In genomic region chr5:107428303-107428761, GRCh38 we compare ENCODE assay signal across 17 cellular contexts.
DNase-seq lines count a peak whose midpoint lies in the region; ATAC-seq and TF ChIP-seq lines count a peak whose summit lies in the region.
"Had no signal": no experiment of that assay in that cellular context is flagged by ENCODE, and none has a peak within 500 bp of the region (broad histone marks: within the 10 kb centered on the region; RNA-seq: fewer than 3 reads in every experiment).

No MANE protein-coding gene starts in this region.

- ATAC-seq in Right ventricle myocardium inferior: no peak
- ATAC-seq: activated T-helper 17 cell treated with anti-CD3 and anti-CD28 coated beads, Interleukin-2, amount 50 U/mL, for 72 hours; stimulated activated naive B cell treated with anti-CD40 and anti-IgM and Interleukin-4, amounts not matched to agents 10 μg/mL and 1 μg/mL and 100 μg/mL, for 72 hours; upper lobe of right lung had no signal

- intact Hi-C loops in Right ventricle myocardium inferior (cut with DNase I): no loop called here
- intact Hi-C loops in OCI-LY7 (cut with micrococcal nuclease; ENCODE audit: unreplicated experiment): no loop called here

- H4K20me1 ChIP-seq in OCI-LY7 (ENCODE audit: insufficient read depth, low read length): no peaks in the 10 kb centered on the region

- H3K27me3 ChIP-seq in right atrium auricular region: no peaks in the 10 kb centered on the region
- H3K27me3 ChIP-seq: dorsolateral prefrontal cortex, upper lobe of right lung had no signal

- H3K36me3 ChIP-seq in right atrium auricular region (no peaks in the 10 kb centered on the region), OCI-LY7 (ENCODE audit: insufficient read depth, low read length) (no peaks in the 10 kb centered on the region)
- H3K36me3 ChIP-seq: upper lobe of right lung had no signal

- H3K9me2 ChIP-seq in OCI-LY7 (ENCODE audit: insufficient read depth, low read length): no peaks in the 10 kb centered on the region
- H3K9me2 ChIP-seq: SK-N-SH had no signal

- peaks cover 0 to 18% of the 10 kb centered on the region in 2 donors for H3K4me1 ChIP-seq in right atrium auricular region
- peaks cover 17% of the 10 kb centered on the region for H3K4me1 ChIP-seq in OCI-LY7 (ENCODE audit: insufficient read depth, low read length, poor library complexity, severe bottlenecking)
- H3K4me1 ChIP-seq: upper lobe of right lung had no signal

- H3K9me3 ChIP-seq in right atrium auricular region: no peaks in the 10 kb centered on the region
- no peaks in the 10 kb centered on the region for H3K9me3 ChIP-seq in OCI-LY7 (ENCODE audit: low read length)
- H3K9me3 ChIP-seq: SK-N-SH, upper lobe of right lung had no signal

- peak overlapping the region; percentile 81 for H2AFZ ChIP-seq in OCI-LY7 (ENCODE audit: low read length)

- CTCF ChIA-PET in OCI-LY7 (lab: Charles Lee; ENCODE audit: unreplicated experiment): no interaction called here

- H3K27ac ChIP-seq in right atrium auricular region: peak overlapping the region; percentile 0 to 54
- H3K27ac ChIP-seq in OCI-LY7 (ENCODE audit: low read depth, low read length, poor library complexity, severe bottlenecking): no peak overlapping the region
- H3K27ac ChIP-seq: upper lobe of right lung had no signal

- POLR2A ChIA-PET in OCI-LY7 (lab: Charles Lee): interaction anchor here (0.6 to 1.2 kb wide), 3 partner anchors 14 to 42 kb away, joined by 3 to 4 read pairs (median 4); no protein-coding TSS in a partner anchor

- H3K4me3 ChIP-seq in right atrium auricular region (no peak overlapping the region), OCI-LY7 (ENCODE audit: low read depth, low read length, poor library complexity, severe bottlenecking) (no peak overlapping the region), fibroblast of pulmonary artery (replicated peaks; ENCODE audit: low read depth, low read length) (no peak overlapping the region)
- H3K4me3 ChIP-seq: lung, upper lobe of right lung had no signal

- DNase-seq in right atrium auricular region (ENCODE audit: low spot score) (no peak), Right ventricle myocardium inferior (ENCODE audit: missing footprints) (no peak), OCI-LY7 (ENCODE audit: low spot score) (no peak), fibroblast of pulmonary artery (ENCODE audit: low read depth) (peak; percentile 33), NCI-H1105 treated with DMSO at 0.1 percent for 48 hours (lab: John Stamatoyannopoulos, UW) (no peak), GF-D8 (lab: John Stamatoyannopoulos, UW) (no peak)
- no peak for DNase-seq in activated CD4-positive, alpha-beta T cell treated with anti-CD3 and anti-CD28 coated beads for 4 hours
- no peak for DNase-seq in activated effector memory CD4-positive, alpha-beta T cell treated with Interleukin-2 at 50 U/mL for 16 hours
- DNase-seq: CD4-positive, alpha-beta T cell; dorsolateral prefrontal cortex; NCI-H2081 treated with DMSO at 0.1 percent for 48 hours; NCI-H748 treated with DMSO at 0.1 percent for 48 hours; SK-N-SH; stimulated activated naive B cell treated with anti-CD40 and anti-IgM and Interleukin-4, amounts not matched to agents 10 μg/mL and 1 μg/mL and 100 μg/mL, for 72 hours; upper lobe of right lung had no signal

- no peak for TF ChIP-seq CTCF in right atrium auricular region (IDR thresholded peaks at IDR 0.05)
- no peak for TF ChIP-seq CTCF in OCI-LY7 (conservative IDR thresholded peaks at IDR 0.05; ENCODE audit: low read length)
- TF ChIP-seq CTCF in fibroblast of pulmonary artery (IDR thresholded peaks at IDR 0.05; ENCODE audit: low read length, missing control alignments): no peak

- peak overlapping the region; percentile 43 for H3K4me2 ChIP-seq in OCI-LY7 (ENCODE audit: low read length)
- H3K4me2 ChIP-seq: SK-N-SH had no signal

- BruUV-seq in OCI-LY7 (replicated peaks; lab: Mats Ljungman, UMichigan): no TSS peak

- H3K79me2 ChIP-seq in OCI-LY7 (ENCODE audit: insufficient read depth, low read depth, low read length): no peaks in the 10 kb centered on the region
